8 cellular contexts compared by ENCODE assay signal in the genomic region with DNA sequence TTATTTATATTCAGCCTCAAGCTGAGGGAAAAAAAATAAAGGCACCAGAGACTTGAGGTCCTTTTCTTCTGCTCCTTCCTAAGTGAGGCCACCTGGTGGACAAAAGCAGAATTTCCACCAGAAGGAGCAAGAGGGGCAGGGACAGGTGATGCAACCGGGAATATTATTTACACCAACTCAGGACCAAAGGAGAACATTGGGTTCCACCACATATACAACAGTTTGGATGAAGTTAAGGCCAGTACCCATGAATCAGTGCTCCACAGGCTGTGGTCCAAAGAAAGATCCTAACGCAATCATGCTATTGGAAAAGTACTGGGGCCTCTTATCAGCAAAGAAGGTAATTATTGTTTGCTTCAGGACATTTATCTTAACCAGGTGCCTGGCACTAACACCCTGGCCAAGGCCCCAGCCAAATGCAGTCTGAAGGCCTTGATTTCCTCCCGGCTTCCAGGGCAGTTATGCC. TPM values are rescaled to one million over a fixed set of nuclear protein-coding genes. Genes with fewer than 3 reads are reported as not detected.
DNase-seq lines count a peak whose midpoint lies in the region; ATAC-seq, FAIRE-seq and TF ChIP-seq lines count a peak whose summit lies in the region.

No MANE protein-coding gene starts in this region.

- H3K36me3 Mint-ChIP-seq in activated CD8-positive, alpha-beta T cell treated with anti-CD3 and anti-CD28 coated beads for 36 hours (ENCODE audit: low read depth) = peaks cover 15% of the 10 kb centered on the region
- peaks cover 4% of the 10 kb centered on the region for H3K36me3 Mint-ChIP-seq in endothelial cell (ENCODE audit: low read depth, unreplicated experiment)
- peaks cover 5% of the 10 kb centered on the region for H3K36me3 Mint-ChIP-seq in stimulated activated memory B cell treated with anti-CD40 and anti-IgM and Interleukin-4, amounts not matched to agents 10 μg/mL and 1 μg/mL and 100 μg/mL, for 72 hours

- H3K27ac Mint-ChIP-seq in activated CD8-positive, alpha-beta T cell treated with anti-CD3 and anti-CD28 coated beads for 36 hours = peak overlapping the region; percentile 85
- no peak overlapping the region for H3K27ac Mint-ChIP-seq in endothelial cell (ENCODE audit: unreplicated experiment)
- H3K27ac Mint-ChIP-seq in stimulated activated memory B cell treated with anti-CD40 and anti-IgM and Interleukin-4, amounts not matched to agents 10 μg/mL and 1 μg/mL and 100 μg/mL, for 72 hours = peak overlapping the region; percentile 89

- DNase-seq in Ammon's horn (ENCODE audit: low spot score) (peak; percentile 72), H54 (ENCODE audit: insufficient read length, low spot score) (peak; percentile 38), NCI-H345 (lab: John Stamatoyannopoulos, UW) (peak; percentile 71), endothelial cell (ENCODE audit: low spot score) (peak; percentile 66), midbrain (lab: John Stamatoyannopoulos, UW) (peak; percentile 62)
- peak; percentile 77 for DNase-seq in activated CD8-positive, alpha-beta T cell treated with anti-CD3 and anti-CD28 coated beads for 36 hours

- CTCF ChIA-PET in activated CD8-positive, alpha-beta T cell treated with anti-CD3 and anti-CD28 coated beads for 36 hours (lab: Charles Lee) = interaction anchor here (0.9 to 8.8 kb wide), 14 partner anchors 8 to 92 kb away, joined by 3 to 106 read pairs (median 6); partner anchors contain the start of genes NCBP2L, PRPS1 and TSC22D3

- no peaks in the 10 kb centered on the region for H3K27me3 Mint-ChIP-seq in activated CD8-positive, alpha-beta T cell treated with anti-CD3 and anti-CD28 coated beads for 36 hours
- H3K27me3 Mint-ChIP-seq in endothelial cell (ENCODE audit: unreplicated experiment) = peaks cover 13% of the 10 kb centered on the region
- H3K27me3 Mint-ChIP-seq in stimulated activated memory B cell treated with anti-CD40 and anti-IgM and Interleukin-4, amounts not matched to agents 10 μg/mL and 1 μg/mL and 100 μg/mL, for 72 hours = no peaks in the 10 kb centered on the region

- TF ChIP-seq CTCF in activated CD8-positive, alpha-beta T cell treated with anti-CD3 and anti-CD28 coated beads for 36 hours (IDR thresholded peaks at IDR 0.05) = peak; percentile 77
- peak; percentile 76 for TF ChIP-seq CTCF in endothelial cell (IDR thresholded peaks at IDR 0.05; ENCODE audit: unreplicated experiment)

- FAIRE-seq in H54 (lab: Jason Lieb, UNC) = no peak

- TF ChIP-seq POLR2A in H54 (IDR thresholded peaks at IDR 0.05; ENCODE audit: low read depth, low read length) = no peak

- peak overlapping the region; percentile 89 for H3K4me3 Mint-ChIP-seq in activated CD8-positive, alpha-beta T cell treated with anti-CD3 and anti-CD28 coated beads for 36 hours
- no peak overlapping the region for H3K4me3 Mint-ChIP-seq in endothelial cell (ENCODE audit: unreplicated experiment)
- no peak overlapping the region for H3K4me3 Mint-ChIP-seq in stimulated activated memory B cell treated with anti-CD40 and anti-IgM and Interleukin-4, amounts not matched to agents 10 μg/mL and 1 μg/mL and 100 μg/mL, for 72 hours

- peaks cover 45% of the 10 kb centered on the region for H3K4me1 Mint-ChIP-seq in activated CD8-positive, alpha-beta T cell treated with anti-CD3 and anti-CD28 coated beads for 36 hours (ENCODE audit: low read depth)
- peaks cover 20% of the 10 kb centered on the region for H3K4me1 Mint-ChIP-seq in endothelial cell (ENCODE audit: unreplicated experiment)
- peaks cover 74% of the 10 kb centered on the region for H3K4me1 Mint-ChIP-seq in stimulated activated memory B cell treated with anti-CD40 and anti-IgM and Interleukin-4, amounts not matched to agents 10 μg/mL and 1 μg/mL and 100 μg/mL, for 72 hours

- POLR2A ChIA-PET in activated CD8-positive, alpha-beta T cell treated with anti-CD3 and anti-CD28 coated beads for 36 hours (lab: Charles Lee) = interaction anchor here (1.2 to 9.9 kb wide), 3 partner anchors 11 to 42 kb away, joined by 3 to 184 read pairs (median 5); no protein-coding TSS in a partner anchor

- no peaks in the 10 kb centered on the region for H3K9me3 Mint-ChIP-seq in activated CD8-positive, alpha-beta T cell treated with anti-CD3 and anti-CD28 coated beads for 36 hours
- no peaks in the 10 kb centered on the region for H3K9me3 Mint-ChIP-seq in endothelial cell (ENCODE audit: unreplicated experiment)
- no peaks in the 10 kb centered on the region for H3K9me3 Mint-ChIP-seq in stimulated activated memory B cell treated with anti-CD40 and anti-IgM and Interleukin-4, amounts not matched to agents 10 μg/mL and 1 μg/mL and 100 μg/mL, for 72 hours

- intact Hi-C loops in activated CD8-positive, alpha-beta T cell treated with anti-CD3 and anti-CD28 coated beads for 36 hours (cut with micrococcal nuclease) = loop anchor here (1.0 to 10.0 kb wide), 2 partner anchors 44 to 57 kb away; partner anchors contain the start of genes NCBP2L and TSC22D3

- peak; percentile 22 for ATAC-seq in activated CD8-positive, alpha-beta T cell treated with anti-CD3 and anti-CD28 coated beads for 36 hours
- no peak for ATAC-seq in stimulated activated memory B cell treated with anti-CD40 and anti-IgM and Interleukin-4, amounts not matched to agents 10 μg/mL and 1 μg/mL and 100 μg/mL, for 72 hours
- no peak for ATAC-seq in HG03280 (IDR thresholded peaks at IDR 0.05; ENCODE audit: unreplicated experiment)

RNA-seq across cellular contexts. Expression of gene TSC22D3, which starts 57.4 kb away (rescaled TPM):
- total RNA-seq in activated CD8-positive, alpha-beta T cell treated with anti-CD3 and anti-CD28 coated beads for 36 hours = 10 to 100 TPM; 47.2 to 50.5 TPM
- total RNA-seq in endothelial cell (ENCODE audit: unreplicated experiment) = 68.7 TPM

RNA-seq across cellular contexts. Expression of gene NCBP2L, which starts 59.3 kb away (rescaled TPM):
- not detected for total RNA-seq in activated CD8-positive, alpha-beta T cell treated with anti-CD3 and anti-CD28 coated beads for 36 hours
- total RNA-seq in endothelial cell (ENCODE audit: unreplicated experiment) = not detected
